11 cellular contexts compared by ENCODE assay signal in genomic region chr3:114455432-114455831, GRCh38.
DNase-seq lines count a peak whose midpoint lies in the region; ATAC-seq and TF ChIP-seq lines count a peak whose summit lies in the region.
"Had no signal": no experiment of that assay in that cellular context is flagged by ENCODE, and none has a peak within 500 bp of the region (broad histone marks: within the 10 kb centered on the region; RNA-seq: fewer than 3 reads in every experiment).

No MANE protein-coding gene starts in this region.

- DNase-seq in NCI-H526 treated with DMSO at 0.1 percent for 48 hours (lab: John Stamatoyannopoulos, UW) (peak; percentile 64), NCI-H526 (lab: John Stamatoyannopoulos, UW) (no peak), adrenal gland (no peak), upper lobe of left lung (no peak), amygdala (lab: John Stamatoyannopoulos, UW) (no peak)
- no peak for DNase-seq in activated CD4-positive, alpha-beta T cell treated with anti-CD3 and anti-CD28 coated beads, Interleukin-2, amount 50 U/mL, for 4 hours
- DNase-seq: activated CD8-positive, alpha-beta memory T cell treated with anti-CD3 and anti-CD28 coated beads, Interleukin-2, amount 50 U/mL, for 4 hours; NCI-H187 treated with DMSO at 0.1 percent for 48 hours; RPMI8226 had no signal

- TF ChIP-seq EP300 in upper lobe of left lung (IDR thresholded peaks at IDR 0.05): no peak

- TF ChIP-seq CTCF in adrenal gland (IDR thresholded peaks at IDR 0.05) (no peak), upper lobe of left lung (IDR thresholded peaks at IDR 0.05) (no peak)

- H3K27me3 ChIP-seq in adrenal gland (no peaks in the 10 kb centered on the region), layer of hippocampus (ENCODE audit: control insufficient read depth, insufficient read depth, low read length) (no peaks in the 10 kb centered on the region), upper lobe of left lung (no peaks in the 10 kb centered on the region)

- WGBS in adrenal gland, 4 donors: 34 to 45% (median 41%) methylated on average over 7 of the region's 7 CpGs
- 70 to 71% methylated on average over 7 of the region's 7 CpGs for WGBS in upper lobe of left lung, 2 donors

- ATAC-seq in upper lobe of left lung (ENCODE audit: low FRiP score in 2 of 2): peak in 1 of 2 donors; percentile 34
- ATAC-seq in HG03439 (IDR thresholded peaks at IDR 0.05; ENCODE audit: unreplicated experiment): no peak

- no peaks in the 10 kb centered on the region for H3K36me3 ChIP-seq in adrenal gland (replicated peaks in 1 of 2)
- no peaks in the 10 kb centered on the region for H3K36me3 ChIP-seq in upper lobe of left lung

- intact Hi-C loops in adrenal gland (cut with DNase I): no loop called here

- H3K4me3 ChIP-seq in adrenal gland (peak overlapping the region in 1 of 4 donors; percentile 66), upper lobe of left lung (peak overlapping the region in 2 of 4 donors; percentile 46 to 49)

- peaks cover 11 to 36% of the 10 kb centered on the region in 2 donors for H3K4me1 ChIP-seq in adrenal gland (replicated peaks in 1 of 2)
- H3K4me1 ChIP-seq in upper lobe of left lung: peaks cover 13 to 49% (median 22%) of the 10 kb centered on the region in 4 donors

- TF ChIP-seq POLR2A in adrenal gland (IDR thresholded peaks at IDR 0.05): peak in 1 of 2 donors; percentile 10
- TF ChIP-seq POLR2A in upper lobe of left lung (IDR thresholded peaks at IDR 0.05): no peak

- H3K9me3 ChIP-seq in adrenal gland (replicated peaks in 1 of 3) (no peaks in the 10 kb centered on the region), upper lobe of left lung (no peaks in the 10 kb centered on the region)

- H3K27ac ChIP-seq in adrenal gland: peak overlapping the region in 3 of 5 donors; percentile 73 to 78 (median 76)
- H3K27ac ChIP-seq in layer of hippocampus (ENCODE audit: low read depth, low read length): peak overlapping the region; percentile 80
- H3K27ac ChIP-seq in upper lobe of left lung: peak overlapping the region in 3 of 4 donors; percentile 57 to 71 (median 60)
